10 cellular contexts compared by ENCODE assay signal in genomic region chr3:190076601-190077444, GRCh38. TPM values are rescaled to one million over a fixed set of nuclear protein-coding genes. Genes with fewer than 3 reads are reported as not detected.
DNase-seq lines count a peak whose midpoint lies in the region; ATAC-seq and TF ChIP-seq lines count a peak whose summit lies in the region.
"Had no signal": no experiment of that assay in that cellular context is flagged by ENCODE, and none has a peak within 500 bp of the region (broad histone marks: within the 10 kb centered on the region; RNA-seq: fewer than 3 reads in every experiment).

No MANE protein-coding gene starts in this region.

- no peak overlapping the region for H3K4me3 ChIP-seq in heart right ventricle
- no peak overlapping the region for H3K4me3 ChIP-seq in lung
- H3K4me3 ChIP-seq: BLaER1 treated with 17β-estradiol and CSF1 and Interleukin-3, amounts not matched to agents 10 nM and 100 nM had no signal

- no peak for TF ChIP-seq CTCF in heart right ventricle (IDR thresholded peaks at IDR 0.05)
- no peak for TF ChIP-seq CTCF in lung (IDR thresholded peaks at IDR 0.05; ENCODE audit: control extremely low read depth, extremely low read depth)

- intact Hi-C loops in heart right ventricle (cut with DNase I), result no loop called here
- intact Hi-C loops in Right ventricle myocardium inferior (cut with DNase I), result no loop called here

- 29 to 36% methylated on average over 1 of the region's 1 CpG for WGBS in heart right ventricle, 2 donors
- 41 to 60% methylated on average over 1 of the region's 1 CpG for WGBS in lung, 2 donors

- H3K36me3 ChIP-seq in heart right ventricle (no peaks in the 10 kb centered on the region), lung (ENCODE audit: control insufficient read depth in 2 of 2, insufficient read depth in 2 of 2, low read length in 2 of 2) (no peaks in the 10 kb centered on the region)
- H3K36me3 ChIP-seq: BLaER1 treated with 17β-estradiol and CSF1 and Interleukin-3, amounts not matched to agents 10 nM and 100 nM had no signal

- H3K27me3 ChIP-seq in heart right ventricle (no peaks in the 10 kb centered on the region), lung (ENCODE audit: control insufficient read depth, insufficient read depth) (no peaks in the 10 kb centered on the region)
- H3K27me3 ChIP-seq: BLaER1 treated with 17β-estradiol and CSF1 and Interleukin-3, amounts not matched to agents 10 nM and 100 nM had no signal

- in situ Hi-C loops in KBM-7 (cut with MboI; ENCODE audit: low pct_unique_long_range_greater_than_20kb, low sequenced_read_pairs), result no loop called here

- peak in 5 of 8 donors; percentile 38 to 79 (median 76) for ATAC-seq in heart right ventricle
- ATAC-seq in Right ventricle myocardium inferior, result no peak
- ATAC-seq in lung (ENCODE audit: insufficient read depth, low FRiP score), result peak; percentile 68
- ATAC-seq in GM18858 (IDR thresholded peaks at IDR 0.05; ENCODE audit: unreplicated experiment), result no peak
- ATAC-seq in HG03045 (IDR thresholded peaks at IDR 0.05; ENCODE audit: unreplicated experiment), result no peak

- peaks cover 0 to 21% (median 0%) of the 10 kb centered on the region in 9 donors for H3K4me1 ChIP-seq in heart right ventricle
- H3K4me1 ChIP-seq in lung (ENCODE audit: control insufficient read depth in 2 of 2, insufficient read depth in 2 of 2, low read length in 2 of 2), result peaks cover 0 to 6% of the 10 kb centered on the region in 2 donors
- H3K4me1 ChIP-seq: BLaER1 treated with 17β-estradiol and CSF1 and Interleukin-3, amounts not matched to agents 10 nM and 100 nM had no signal

- peak overlapping the region in 1 of 10 donors; percentile 23 for H3K27ac ChIP-seq in heart right ventricle
- H3K27ac ChIP-seq in caudate nucleus (ENCODE audit: low read depth, low read length), result peak overlapping the region; percentile 60
- H3K27ac ChIP-seq in lung (ENCODE audit: low read depth in 1 of 2, low read length in 1 of 2), result peak overlapping the region in 1 of 2 donors; percentile 56
- H3K27ac ChIP-seq: BLaER1 treated with 17β-estradiol and CSF1 and Interleukin-3, amounts not matched to agents 10 nM and 100 nM had no signal

- DNase-seq in heart right ventricle, result no peak
- no peak for DNase-seq in Right ventricle myocardium inferior (ENCODE audit: missing footprints)
- DNase-seq in caudate nucleus (lab: John Stamatoyannopoulos, UW), result peak in 4 of 61 donors; percentile 5 to 43 (median 29)
- peak; percentile 38 for DNase-seq in lung (ENCODE audit: low spot score)
- DNase-seq in KBM-7, result no peak
- DNase-seq in stimulated activated naive CD4-positive, alpha-beta T cell treated with Interleukin-2 at 50 U/mL for 16 hours (lab: John Stamatoyannopoulos, UW), result no peak
- DNase-seq: stimulated activated CD4-positive, alpha-beta T cell treated with anti-CD3 and anti-CD28 coated beads, Interleukin-4, amount 100 ng/mL, for 1 hour had no signal

- no peaks in the 10 kb centered on the region for H3K9me3 ChIP-seq in heart right ventricle
- H3K9me3 ChIP-seq in lung (ENCODE audit: control insufficient read depth in 2 of 2, insufficient read depth in 1 of 2, low read length in 1 of 2), result no peaks in the 10 kb centered on the region
- H3K9me3 ChIP-seq: BLaER1 treated with 17β-estradiol and CSF1 and Interleukin-3, amounts not matched to agents 10 nM and 100 nM had no signal

RNA-seq across cellular contexts. Expression of gene P3H2, which starts 43.9 kb away (rescaled TPM):
- total RNA-seq in heart right ventricle, result 10 to 100 TPM in 3 of 10 donors, 1 to 10 TPM in 6, under 1 TPM in 1; 0.49 to 28.8 (median 4.4) TPM
- under 1 TPM; 0.51 to 0.73 TPM for polyA plus RNA-seq in heart right ventricle
- 1.3 TPM for total RNA-seq in Right ventricle myocardium inferior
- total RNA-seq in lung, result 10 to 100 TPM; 50.4 to 59.9 TPM
- 10 to 100 TPM; 18.6 to 30.8 TPM for polyA plus RNA-seq in lung

Comparison
In these comparisons a context has a peak if more than half of its experiments do, and no peak if none do; other contexts are left out.
1. ATAC-seq: peak in heart right ventricle (5 of 8) and lung (single experiment); none in Right ventricle myocardium inferior (single experiment), GM18858 (single experiment) and HG03045 (single experiment).